In genomic region chr5:109411627-109412026, GRCh38 we compare ENCODE assay signal across 9 cellular contexts. TPM values are rescaled to one million over a fixed set of nuclear protein-coding genes. Genes with fewer than 3 reads are reported as not detected.
DNase-seq lines count a peak whose midpoint lies in the region; ATAC-seq and TF ChIP-seq lines count a peak whose summit lies in the region.
"Had no signal": no experiment of that assay in that cellular context is flagged by ENCODE, and none has a peak within 500 bp of the region (broad histone marks: within the 10 kb centered on the region; RNA-seq: fewer than 3 reads in every experiment).

No MANE protein-coding gene starts in this region.

- no peaks in the 10 kb centered on the region for H3K27me3 ChIP-seq in gastroesophageal sphincter

- no peak for TF ChIP-seq POLR2A in gastroesophageal sphincter (IDR thresholded peaks at IDR 0.05)

- peak overlapping the region; percentile 96 to 99 (median 98) for H3K27ac ChIP-seq in gastroesophageal sphincter

- H3K36me3 ChIP-seq in gastroesophageal sphincter, result no peaks in the 10 kb centered on the region

- WGBS in gastroesophageal sphincter (ENCODE audit: low coverage in 1 of 2), 2 donors, result 15 to 23% methylated on average over 3 of the region's 3 CpGs

- H3K9me3 ChIP-seq in gastroesophageal sphincter, result peaks cover 0 to 5% (median 0%) of the 10 kb centered on the region in 3 donors

- no peak for TF ChIP-seq CTCF in gastroesophageal sphincter (IDR thresholded peaks at IDR 0.05)

- ATAC-seq in gastroesophageal sphincter (no peak), HG03135 (IDR thresholded peaks at IDR 0.05; ENCODE audit: unreplicated experiment) (no peak)
- ATAC-seq: naive thymus-derived CD8-positive, alpha-beta T cell had no signal

- no peak overlapping the region for H3K4me3 ChIP-seq in gastroesophageal sphincter

- DNase-seq in NCI-H82 (lab: John Stamatoyannopoulos, UW) (peak; percentile 1), NCI-H82 treated with DMSO at 0.1 percent for 48 hours (lab: John Stamatoyannopoulos, UW; ENCODE audit: unreplicated experiment) (no peak), SW480 (ENCODE audit: low spot score) (peak; percentile 91), stromal cell of bone marrow (ENCODE audit: low read depth) (peak; percentile 91), mucosa of gallbladder (ENCODE audit: low spot score) (no peak), NCI-H1436 treated with DMSO at 0.1 percent for 48 hours (lab: John Stamatoyannopoulos, UW) (no peak)

- peaks cover 15 to 47% (median 23%) of the 10 kb centered on the region in 3 donors for H3K4me1 ChIP-seq in gastroesophageal sphincter

- no peak for TF ChIP-seq EP300 in gastroesophageal sphincter (IDR thresholded peaks at IDR 0.05)

RNA-seq across cellular contexts. Expression of gene PJA2, which starts 1.9 kb away (rescaled TPM):
- 100 to 1,000 TPM; 160 to 297 (median 181) TPM for total RNA-seq in gastroesophageal sphincter
- 89.6 TPM for total RNA-seq in mucosa of gallbladder

Comparison
In these comparisons a context has a peak if more than half of its experiments do, and no peak if none do; other contexts are left out.
1. DNase-seq: peak in NCI-H82 (single experiment), SW480 (single experiment) and stromal cell of bone marrow (single experiment); none in NCI-H82 treated with DMSO at 0.1 percent for 48 hours (single experiment), mucosa of gallbladder (single experiment) and NCI-H1436 treated with DMSO at 0.1 percent for 48 hours (single experiment).